ENCODE assay signal across 13 cellular contexts in genomic region chr3:155497930-155498647, GRCh38.
A peak's percentile ranks its signal among the peaks of the same experiment; 100 is the strongest.
DNase-seq lines count a peak whose midpoint lies in the region; ATAC-seq and TF ChIP-seq lines count a peak whose summit lies in the region.
"Had no signal": no experiment of that assay in that cellular context is flagged by ENCODE, and none has a peak within 500 bp of the region (broad histone marks: within the 10 kb centered on the region; RNA-seq: fewer than 3 reads in every experiment).

No MANE protein-coding gene starts in this region.

- H3K4me3 Mint-ChIP-seq in CD14-positive monocyte: no peak overlapping the region
- H3K4me3 Mint-ChIP-seq: activated CD4-positive, alpha-beta T cell treated with anti-CD3 and anti-CD28 coated beads, Interleukin-2, amount 10 ng/mL, durations not matched to agents 7 days and 5 days had no signal

- H3K4me3 ChIP-seq in AG09309 (ENCODE audit: control insufficient read depth, low read depth, low read length): no peak overlapping the region

- H3K27me3 Mint-ChIP-seq in CD14-positive monocyte (ENCODE audit: low read depth in 3 of 3): no peaks in the 10 kb centered on the region
- H3K27me3 Mint-ChIP-seq: activated CD4-positive, alpha-beta T cell treated with anti-CD3 and anti-CD28 coated beads, Interleukin-2, amount 10 ng/mL, durations not matched to agents 7 days and 5 days had no signal

- peaks cover 6% of the 10 kb centered on the region for H3K4me1 Mint-ChIP-seq in CD14-positive monocyte

- no peaks in the 10 kb centered on the region for H3K36me3 Mint-ChIP-seq in CD14-positive monocyte

- TF ChIP-seq CTCF in AG09309 (IDR thresholded peaks at IDR 0.05; ENCODE audit: control insufficient read depth, insufficient read depth, low read depth, low read length, missing control alignments): no peak
- no peak for TF ChIP-seq CTCF in foreskin keratinocyte (conservative IDR thresholded peaks at IDR 0.05)
- TF ChIP-seq CTCF in CD14-positive monocyte (IDR thresholded peaks at IDR 0.05): no peak

- DNase-seq in AG09309 (ENCODE audit: low read depth) (peak; percentile 77), HPDE6-E6E7 (ENCODE audit: extremely low spot score) (peak; percentile 57), amniotic stem cell (lab: John Stamatoyannopoulos, UW) (peak; percentile 71), foreskin keratinocyte (peak; percentile 42 to 80), CD14-positive monocyte (ENCODE audit: low spot score) (no peak), SW 1271 (lab: John Stamatoyannopoulos, UW) (no peak)
- no peak for DNase-seq in stimulated activated CD4-positive, alpha-beta T cell treated with anti-CD3 and anti-CD28 coated beads, Interleukin-15, amount 100 ng/mL, for 24 hours
- DNase-seq: activated CD4-positive, alpha-beta T cell treated with anti-CD3 and anti-CD28 coated beads, Interleukin-2, amount 10 ng/mL, durations not matched to agents 7 days and 5 days; activated naive CD4-positive, alpha-beta T cell treated with Interleukin-2 at 50 U/mL for 16 hours; effector CD4-positive, alpha-beta T cell; NCI-H524 treated with DMSO at 0.1 percent for 48 hours had no signal

- no peak overlapping the region for H3K27ac ChIP-seq in foreskin keratinocyte
- H3K27ac ChIP-seq: C4-2B had no signal

- H3K27ac Mint-ChIP-seq in CD14-positive monocyte: no peak overlapping the region
- H3K27ac Mint-ChIP-seq: activated CD4-positive, alpha-beta T cell treated with anti-CD3 and anti-CD28 coated beads, Interleukin-2, amount 10 ng/mL, durations not matched to agents 7 days and 5 days had no signal

- no peaks in the 10 kb centered on the region for H3K27me3 ChIP-seq in foreskin keratinocyte

- peak; percentile 85 for ATAC-seq in foreskin keratinocyte
- ATAC-seq in HG02981 (IDR thresholded peaks at IDR 0.05; ENCODE audit: unreplicated experiment): no peak

- no peaks in the 10 kb centered on the region for H3K9me3 Mint-ChIP-seq in CD14-positive monocyte
- H3K9me3 Mint-ChIP-seq: activated CD4-positive, alpha-beta T cell treated with anti-CD3 and anti-CD28 coated beads, Interleukin-2, amount 10 ng/mL, durations not matched to agents 7 days and 5 days had no signal

- peaks cover 5% of the 10 kb centered on the region for H3K4me1 ChIP-seq in foreskin keratinocyte

- intact Hi-C loops in CD14-positive monocyte (cut with micrococcal nuclease): no loop called here

Comparison
In these comparisons a context has a peak if more than half of its experiments do, and no peak if none do; other contexts are left out.
1. DNase-seq: peak in AG09309 (single experiment), HPDE6-E6E7 (single experiment), amniotic stem cell (single experiment) and foreskin keratinocyte (2 of 2); none in CD14-positive monocyte (single experiment), stimulated activated CD4-positive, alpha-beta T cell treated with anti-CD3 and anti-CD28 coated beads, Interleukin-15, amount 100 ng/mL, for 24 hours (single experiment) and SW 1271 (0 of 2).